Comparison of ENCODE assay signal across 8 cellular contexts in genomic region chr2:231405601-231406367, GRCh38. TPM values are rescaled to one million over a fixed set of nuclear protein-coding genes. Genes with fewer than 3 reads are reported as not detected.
DNase-seq lines count a peak whose midpoint lies in the region; ATAC-seq and TF ChIP-seq lines count a peak whose summit lies in the region.
"Not testable (repeated sequence)": the region's sequence is repeated elsewhere in the genome, so short reads cannot be mapped to it uniquely, and the experiment has no call there.

No MANE protein-coding gene starts in this region.

- peak overlapping the region; percentile 62 for H2AFZ ChIP-seq in ACC112 (ENCODE audit: low read length, unreplicated experiment)
- peak overlapping the region; percentile 63 for H2AFZ ChIP-seq in PC-3 (ENCODE audit: low read length)

- ATAC-seq in PC-3 (peak; percentile 73), naive B cell (ENCODE audit: low read depth in 2 of 2) (peak; percentile 83 to 86)

- POLR2A ChIA-PET in PC-3 (lab: Charles Lee; ENCODE audit: unreplicated experiment), result interaction anchor here (0.7 kb wide), 1 partner anchor 51 kb away, joined by 4 read pairs; no protein-coding TSS in a partner anchor
- POLR2A ChIA-PET in MCF 10A (lab: Yijun Ruan, JAX), result not testable (repeated sequence)

- not testable (repeated sequence) for H3K9me3 Mint-ChIP-seq in MCF 10A (ENCODE audit: unreplicated experiment); naive B cell

- intact Hi-C loops in PC-3 (cut with micrococcal nuclease), result not testable (repeated sequence)
- intact Hi-C loops in MCF 10A (cut with micrococcal nuclease), result loop anchor here (1.0 kb wide), 1 partner anchor 178 kb away; no protein-coding TSS in a partner anchor

- BruUV-seq in PC-3 (replicated peaks; lab: Mats Ljungman, UMichigan); MCF 10A (replicated peaks; lab: Mats Ljungman, UMichigan): not testable (repeated sequence)

- H3K27ac ChIP-seq in ACC112 (ENCODE audit: low read depth, low read length) (0 out of 2 replicates have a peak overlapping the region, but pooled peaks have one; percentile 6), PC-3 (ENCODE audit: low read length) (peak overlapping the region; percentile 77)

- CTCF ChIA-PET in PC-3 (lab: Charles Lee), result interaction anchor here (0.6 to 1.0 kb wide), 2 partner anchors 160 to 294 kb away, joined by 3 read pairs; no protein-coding TSS in a partner anchor
- CTCF ChIA-PET in MCF 10A (lab: Yijun Ruan, JAX), result interaction anchor here (0.6 to 9.9 kb wide), 27 partner anchors 11 to 1609 kb away, joined by 3 to 156 read pairs (median 4); no protein-coding TSS in a partner anchor

- peak overlapping the region; percentile 47 for H3K9ac ChIP-seq in PC-3 (ENCODE audit: low read length)

- not testable (repeated sequence) for H3K4me1 ChIP-seq in ACC112 (ENCODE audit: control insufficient read depth, insufficient read depth, low read length, unreplicated experiment)
- H3K4me1 ChIP-seq in PC-3 (ENCODE audit: insufficient read depth, low read length), result peaks cover 34% of the 10 kb centered on the region

- DNase-seq in PC-3 (peak; percentile 22), activated T-cell treated with anti-CD3 and anti-CD28 coated beads for 24 hours (ENCODE audit: low read depth) (peak; percentile 16), glomerular visceral epithelial cell (ENCODE audit: extremely low spot score) (peak; percentile 62), naive B cell (peak; percentile 40)
- not testable (repeated sequence) for DNase-seq in MCF 10A (ENCODE audit: unreplicated experiment)
- DNase-seq in stimulated activated CD4-positive, alpha-beta T cell treated with anti-CD3 and anti-CD28 coated beads, Interleukin-2, amount 100 ng/mL, for 4 hours (ENCODE audit: low read depth), result peak; percentile 40

- H3K27me3 ChIP-seq in ACC112 (ENCODE audit: insufficient read depth, low read length); PC-3 (ENCODE audit: low read length): not testable (repeated sequence)

- not testable (repeated sequence) for H3K9me2 ChIP-seq in PC-3 (replicated peaks; ENCODE audit: low read length)

- H3K27ac Mint-ChIP-seq in MCF 10A (ENCODE audit: low read depth, unreplicated experiment), result not testable (repeated sequence)
- H3K27ac Mint-ChIP-seq in naive B cell, result peak overlapping the region in 4 of 6 donors; percentile 49 to 81 (median 72)

- H3K27me3 Mint-ChIP-seq in MCF 10A (ENCODE audit: insufficient read depth, unreplicated experiment); naive B cell: not testable (repeated sequence)

- H3K4me3 ChIP-seq in ACC112 (ENCODE audit: low read depth, low read length), result peak overlapping the region; percentile 52; the same call in 1 of the 2 replicates
- peak overlapping the region; percentile 38; the same call in 1 of the 2 replicates for H3K4me3 ChIP-seq in PC-3 (ENCODE audit: low read length)

- not testable (repeated sequence) for H3K9me3 ChIP-seq in PC-3 (ENCODE audit: low read length)

- H3K36me3 Mint-ChIP-seq in MCF 10A (ENCODE audit: insufficient read depth, unreplicated experiment); naive B cell: not testable (repeated sequence)

- TF ChIP-seq CTCF in GM12874 (IDR thresholded peaks at IDR 0.05; ENCODE audit: insufficient read depth, low read depth, low read length) (peak; percentile 26; the same call in 1 of the 2 replicates), PC-3 (conservative IDR thresholded peaks at IDR 0.05; ENCODE audit: low read depth, low read length) (peak; percentile 50; the same call in 1 of the 2 replicates), MCF 10A (IDR thresholded peaks at IDR 0.05; ENCODE audit: unreplicated experiment) (peak; percentile 60)

- H3K4me3 Mint-ChIP-seq in MCF 10A (ENCODE audit: unreplicated experiment), result not testable (repeated sequence)
- peak overlapping the region in 4 of 8 donors; percentile 10 to 59 (median 24) for H3K4me3 Mint-ChIP-seq in naive B cell

- H3K79me2 ChIP-seq in ACC112 (ENCODE audit: control insufficient read depth, insufficient read depth, low read length, unreplicated experiment); PC-3 (ENCODE audit: low read length): not testable (repeated sequence)

- not testable (repeated sequence) for H3K36me3 ChIP-seq in ACC112 (ENCODE audit: insufficient read depth, low read length); PC-3 (ENCODE audit: low read depth, low read length)

- H3K4me1 Mint-ChIP-seq in MCF 10A (ENCODE audit: insufficient read depth, unreplicated experiment), result not testable (repeated sequence)
- H3K4me1 Mint-ChIP-seq in naive B cell, result peaks cover 8 to 16% (median 13%) of the 10 kb centered on the region in 3 donors

- H4K20me1 ChIP-seq in PC-3 (ENCODE audit: low read length), result not testable (repeated sequence)

- H3F3A ChIP-seq in PC-3 (ENCODE audit: low read length, unreplicated experiment), result not testable (repeated sequence)

- peak overlapping the region; percentile 65 for H3K4me2 ChIP-seq in PC-3 (ENCODE audit: low read length)

RNA-seq across cellular contexts. Expression of gene B3GNT7, which starts 10.3 kb away (rescaled TPM):
- 11.0 and 11.2 TPM in 2 replicates for total RNA-seq in PC-3 (2014; rRNA removed)
- not detected in 2 replicates for total RNA-seq in MCF 10A (2022)
- 1 to 10 TPM in 4 of 6 donors, under 1 TPM in 2; 0.35 to 2.3 (median 1.2) TPM for polyA plus RNA-seq in naive B cell (ENCODE audit: low read depth in 6 of 6)

RNA-seq across cellular contexts. Expression of gene NCL, which starts 58.5 kb away (rescaled TPM):
- 430 and 507 TPM in 2 replicates for total RNA-seq in PC-3 (2014; rRNA removed)
- total RNA-seq in MCF 10A (2022), result 578 and 778 TPM in 2 replicates
- polyA plus RNA-seq in naive B cell (ENCODE audit: low read depth in 6 of 6), result 100 to 1,000 TPM; 176 to 589 (median 428) TPM

Comparison
In these comparisons a context has a peak if more than half of its experiments do, and no peak if none do; other contexts are left out.
1. RNA of gene B3GNT7, which starts 10.3 kb away (total RNA-seq): 11.0 to 11.2 TPM in PC-3; not detected in MCF 10A; every median in the first group is over 10 times any median in the second.
2. Peak in every context shown above with its lines, with median percentiles within 50 percentile points of each other: CTCF ChIP-seq.